In the genomic region with DNA sequence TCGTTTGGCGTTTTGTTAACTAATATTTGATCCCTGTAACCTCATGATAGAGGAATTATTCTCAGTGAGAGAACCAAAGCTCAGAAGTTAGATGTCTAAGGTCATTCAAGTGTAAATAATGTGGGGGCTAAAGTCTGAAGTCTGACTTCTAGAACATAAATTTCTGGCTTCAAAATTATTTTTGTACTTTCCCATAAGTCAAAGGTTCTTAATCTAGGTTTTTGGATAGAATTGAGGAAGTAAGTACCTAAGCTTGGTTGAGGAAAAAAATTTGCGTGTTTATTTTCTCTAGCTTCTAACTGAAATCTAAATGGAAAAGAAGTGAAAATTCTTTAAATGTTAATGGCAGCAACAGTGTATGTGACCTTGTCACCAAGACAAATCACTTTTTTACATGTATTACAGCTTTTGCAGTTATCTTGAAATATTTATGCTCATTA, we compare ENCODE assay signal across 10 cellular contexts. TPM values are rescaled to one million over a fixed set of nuclear protein-coding genes. Genes with fewer than 3 reads are reported as not detected.
DNase-seq lines count a peak whose midpoint lies in the region; ATAC-seq and TF ChIP-seq lines count a peak whose summit lies in the region.
"Had no signal": no experiment of that assay in that cellular context is flagged by ENCODE, and none has a peak within 500 bp of the region (broad histone marks: within the 10 kb centered on the region; RNA-seq: fewer than 3 reads in every experiment).

No MANE protein-coding gene starts in this region.

- H3K9me3 ChIP-seq in CD4-positive, alpha-beta memory T cell (ENCODE audit: control insufficient read depth in 1 of 2, low read length in 2 of 2): no peaks in the 10 kb centered on the region
- H3K9me3 ChIP-seq in colonic mucosa (no peaks in the 10 kb centered on the region), neural cell (ENCODE audit: low read length) (no peaks in the 10 kb centered on the region)

- CTCF ChIA-PET in CD4-positive, alpha-beta memory T cell (lab: Charles Lee; ENCODE audit: partially characterized antibody): no interaction called here

- peaks cover 2% of the 10 kb centered on the region for H3F3A ChIP-seq in neural cell (ENCODE audit: insufficient read depth, low read length, poor library complexity, severe bottlenecking)

- H3K4me1 Mint-ChIP-seq in CD4-positive, alpha-beta memory T cell: peaks cover 21 to 45% (median 32%) of the 10 kb centered on the region in 4 donors

- no peak overlapping the region for H2AFZ ChIP-seq in neural cell (ENCODE audit: low read depth, low read length)

- no peak overlapping the region for H3K4me3 ChIP-seq in CD4-positive, alpha-beta memory T cell (ENCODE audit: low read length in 2 of 2)
- peak overlapping the region; percentile 79 for H3K4me3 ChIP-seq in colonic mucosa
- H3K4me3 ChIP-seq in neural cell (ENCODE audit: low read length): peak overlapping the region; percentile 96

- no peaks in the 10 kb centered on the region for H3K9me3 Mint-ChIP-seq in CD4-positive, alpha-beta memory T cell

- no peaks in the 10 kb centered on the region for H3K27me3 ChIP-seq in CD4-positive, alpha-beta memory T cell (ENCODE audit: insufficient read depth, low read length)
- H3K27me3 ChIP-seq in colonic mucosa (no peaks in the 10 kb centered on the region), neural cell (ENCODE audit: insufficient read depth, low read depth, low read length) (no peaks in the 10 kb centered on the region)

- H3K4me2 ChIP-seq in neural cell (ENCODE audit: low read length): peak overlapping the region; percentile 53

- intact Hi-C loops in CD4-positive, alpha-beta memory T cell (cut with micrococcal nuclease): loop anchor here (5.0 to 10.0 kb wide), 2 partner anchors 181 to 318 kb away; partner anchors contain the start of gene SMARCD1
- intact Hi-C loops in colonic mucosa (cut with DNase I): no loop called here

- H3K9me2 ChIP-seq in neural cell (ENCODE audit: insufficient read depth, low read length): no peaks in the 10 kb centered on the region

- peak overlapping the region in 1 of 2 donors; percentile 96 for H3K9ac ChIP-seq in colonic mucosa (ENCODE audit: low read depth in 2 of 2, low read length in 2 of 2)
- no peak overlapping the region for H3K9ac ChIP-seq in neural cell (ENCODE audit: low read length)

- TF ChIP-seq CTCF in colonic mucosa (IDR thresholded peaks at IDR 0.05) (no peak), neural cell (IDR thresholded peaks at IDR 0.05; ENCODE audit: poor library complexity, severe bottlenecking) (no peak), GM13977 (IDR thresholded peaks at IDR 0.05; ENCODE audit: extremely low read depth, insufficient read depth, missing control alignments) (no peak)

- peaks cover 3 to 16% of the 10 kb centered on the region in 2 donors for H3K36me3 Mint-ChIP-seq in CD4-positive, alpha-beta memory T cell

- POLR2A ChIA-PET in CD4-positive, alpha-beta memory T cell (lab: Charles Lee; ENCODE audit: partially characterized antibody): interaction anchor here (1.3 kb wide), 1 partner anchor 291 kb away, joined by 3 read pairs; the partner anchor contains the start of gene COX14

- peak overlapping the region in 2 of 7 donors; percentile 1 to 48 for H3K27ac Mint-ChIP-seq in CD4-positive, alpha-beta memory T cell

- no peak for ATAC-seq in GM19395 (IDR thresholded peaks at IDR 0.05; ENCODE audit: unreplicated experiment)

- no peaks in the 10 kb centered on the region for H4K20me1 ChIP-seq in neural cell (ENCODE audit: insufficient read depth)

- TF ChIP-seq RAD21 in neural cell (conservative IDR thresholded peaks at IDR 0.05): no peak

- H3K4me1 ChIP-seq in CD4-positive, alpha-beta memory T cell (ENCODE audit: insufficient read depth, low read length): peaks cover 28% of the 10 kb centered on the region
- H3K4me1 ChIP-seq in colonic mucosa: no peaks in the 10 kb centered on the region

- no peaks in the 10 kb centered on the region for H3K27me3 Mint-ChIP-seq in CD4-positive, alpha-beta memory T cell

- in situ Hi-C loops in GM13977 (cut with MboI; ENCODE audit: low pct_unique_long_range_greater_than_20kb, low sequenced_read_pairs, unreplicated experiment): no loop called here

- peaks cover 52% of the 10 kb centered on the region for H3K79me2 ChIP-seq in neural cell (replicated peaks; ENCODE audit: insufficient read depth, low read length)

- no peak for DNase-seq in CD4-positive, alpha-beta memory T cell
- DNase-seq in MV-4-11 (lab: John Stamatoyannopoulos, UW): peak; percentile 47
- DNase-seq in colonic mucosa: no peak
- no peak for DNase-seq in activated CD4-positive, alpha-beta T cell treated with anti-CD3 and anti-CD28 coated beads for 1 hour
- no peak for DNase-seq in GM13977 (ENCODE audit: low spot score)
- DNase-seq in mucosa of gallbladder (ENCODE audit: low spot score): no peak
- DNase-seq: NCI-H526 treated with DMSO at 0.1 percent for 48 hours had no signal

- peak overlapping the region in 7 of 8 donors; percentile 0 to 99 (median 97) for H3K4me3 Mint-ChIP-seq in CD4-positive, alpha-beta memory T cell

- no peak for TF ChIP-seq EP300 in neural cell (conservative IDR thresholded peaks at IDR 0.05; ENCODE audit: poor library complexity, severe bottlenecking)

- H3K36me3 ChIP-seq in CD4-positive, alpha-beta memory T cell (ENCODE audit: insufficient read depth, low read length): no peaks in the 10 kb centered on the region
- no peaks in the 10 kb centered on the region for H3K36me3 ChIP-seq in colonic mucosa
- H3K36me3 ChIP-seq in neural cell (ENCODE audit: insufficient read depth, low read length): no peaks in the 10 kb centered on the region

- no peak overlapping the region for H3K27ac ChIP-seq in CD4-positive, alpha-beta memory T cell (ENCODE audit: low read depth, low read length)
- H3K27ac ChIP-seq in colonic mucosa: no peak overlapping the region
- no peak overlapping the region for H3K27ac ChIP-seq in neural cell (ENCODE audit: low read length)

TF ChIP-seq in neural cell, 6 proteins besides CTCF, POLR2A, EP300 and RAD21:
- TF ChIP-seq POLR2AphosphoS5 (IDR thresholded peaks at IDR 0.05) (no peak), REST (IDR thresholded peaks at IDR 0.05; ENCODE audit: borderline replicate concordance) (no peak), EZH2 (IDR thresholded peaks at IDR 0.05; ENCODE audit: borderline replicate concordance, insufficient read depth, low read length, poor library complexity, severe bottlenecking) (no peak), SMC3 (conservative IDR thresholded peaks at IDR 0.05; ENCODE audit: poor library complexity) (no peak), MXI1 (conservative IDR thresholded peaks at IDR 0.05; ENCODE audit: poor library complexity, severe bottlenecking) (no peak), TAF1 (IDR thresholded peaks at IDR 0.05; ENCODE audit: low read depth) (no peak)

RNA-seq across cellular contexts. Expression of gene LARP4, which starts 2.3 kb away (rescaled TPM):
- total RNA-seq in CD4-positive, alpha-beta memory T cell: 10 to 100 TPM; 38.7 to 40.7 TPM
- polyA plus RNA-seq in CD4-positive, alpha-beta memory T cell: 10 to 100 TPM; 14.2 to 20.1 TPM
- total RNA-seq in colonic mucosa (10 to 100 TPM; 53.3 to 53.8 TPM), mucosa of gallbladder (43.0 TPM)
- polyA plus RNA-seq in neural cell: 14.2 and 17.8 TPM in 2 replicates
- 64.3 and 79.9 TPM in 2 replicates for polyA minus RNA-seq in neural cell

RNA-seq across cellular contexts. Expression of gene FAM186A, which starts 6.6 kb away (rescaled TPM):
- total RNA-seq in CD4-positive, alpha-beta memory T cell: not detected
- polyA plus RNA-seq in CD4-positive, alpha-beta memory T cell: under 1 TPM in 1 of 2 donors, not detected in 1; 0.09 TPM
- total RNA-seq in colonic mucosa: not detected
- polyA plus RNA-seq in neural cell: not detected in 2 replicates
- not detected in 2 replicates for polyA minus RNA-seq in neural cell
- not detected for total RNA-seq in mucosa of gallbladder
- total RNA-seq: frontal cortex had no signal

Comparison
In these comparisons a context has a peak if more than half of its experiments do, and no peak if none do; other contexts are left out.
1. H3K4me3 ChIP-seq: peak in colonic mucosa (single experiment) and neural cell (single experiment); none in CD4-positive, alpha-beta memory T cell (0 of 2).